Comparison of ENCODE assay signal across 24 cellular contexts in the genomic region with DNA sequence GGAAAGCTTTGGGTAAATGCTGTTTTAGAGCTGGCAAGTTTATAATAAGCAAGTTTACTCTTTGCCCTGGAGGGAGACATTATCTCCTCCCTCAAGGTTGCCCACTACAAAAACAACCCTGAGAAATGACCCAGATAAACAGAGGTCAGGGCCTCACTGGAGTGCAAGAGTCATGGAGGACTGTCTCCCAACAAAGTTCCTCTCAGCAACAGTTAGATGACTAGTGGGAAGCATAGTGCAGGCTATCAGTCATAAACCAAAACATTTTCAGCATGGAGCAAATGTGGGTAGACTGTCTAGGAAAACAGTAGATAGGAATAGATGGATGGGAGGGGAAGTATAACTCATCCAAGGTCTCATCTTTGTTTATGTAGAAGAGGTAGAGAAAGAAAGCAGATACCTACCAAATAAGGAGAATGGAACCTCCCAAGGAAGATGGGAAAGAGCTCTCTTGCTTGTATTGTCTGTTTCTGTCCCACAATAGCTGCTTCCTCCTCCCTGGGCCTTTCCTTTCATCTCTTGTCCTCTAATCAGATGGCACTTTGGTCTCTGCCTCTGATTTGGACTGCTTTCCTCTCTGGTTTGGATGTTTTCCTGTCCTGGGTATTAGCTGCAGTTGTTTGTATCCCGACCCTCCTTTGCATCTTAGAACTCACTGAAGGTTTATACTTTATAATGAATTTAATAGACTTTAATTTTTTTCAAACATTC.
"Had no signal": no experiment of that assay in that cellular context is flagged by ENCODE, and none has a peak within 500 bp of the region (broad histone marks: within the 10 kb centered on the region; RNA-seq: fewer than 3 reads in every experiment).

No MANE protein-coding gene starts in this region.

- DNase-seq: cerebellar nuclear complex; effector memory CD8-positive, alpha-beta T cell; esophagus squamous epithelium; foreskin fibroblast; glutamatergic neuron; kidney glomerular epithelial cell; mammary epithelial cell; midbrain; naive B cell; psoas muscle; retina; sigmoid colon; stimulated activated CD4-positive, alpha-beta T cell treated with anti-CD3 and anti-CD28 coated beads, Interleukin-2, amount 100 ng/mL, for 24 hours; stimulated activated CD4-positive, alpha-beta T cell treated with anti-CD3 and anti-CD28 coated beads, Interleukin-4, amount 100 ng/mL, for 4 hours; stimulated activated naive B cell treated with anti-CD40 and anti-IgM and Interleukin-4, amounts not matched to agents 10 μg/mL and 1 μg/mL and 100 μg/mL, for 72 hours; stimulated activated naive CD8-positive, alpha-beta T cell treated with anti-CD3 and anti-CD28 coated beads, Interleukin-15, amount 100 ng/mL, for 72 hours; testis; upper lobe of right lung had no signal

- H3K4me3 Mint-ChIP-seq: dendritic cell treated with granulocyte-macrophage colony-stimulating factor and Interleukin-4, amounts not matched to agents 40 ng/mL and 50 ng/mL, for 4 days; effector memory CD8-positive, alpha-beta T cell; naive B cell; nephron; stimulated activated naive B cell treated with anti-CD40 and anti-IgM and Interleukin-4, amounts not matched to agents 10 μg/mL and 1 μg/mL and 100 μg/mL, for 72 hours; stimulated activated naive CD8-positive, alpha-beta T cell treated with anti-CD3 and anti-CD28 coated beads, Interleukin-15, amount 100 ng/mL, for 72 hours had no signal

- H3K27ac ChIP-seq: esophagus squamous epithelium, gastroesophageal sphincter, neutrophil, psoas muscle, sigmoid colon, skin epidermis, testis, tibial nerve, upper lobe of right lung had no signal

- H3K27me3 Mint-ChIP-seq: dendritic cell treated with granulocyte-macrophage colony-stimulating factor and Interleukin-4, amounts not matched to agents 40 ng/mL and 50 ng/mL, for 4 days; naive B cell; stimulated activated naive B cell treated with anti-CD40 and anti-IgM and Interleukin-4, amounts not matched to agents 10 μg/mL and 1 μg/mL and 100 μg/mL, for 72 hours had no signal

- ATAC-seq: effector memory CD8-positive, alpha-beta T cell; gastroesophageal sphincter; psoas muscle; stimulated activated naive B cell treated with anti-CD40 and anti-IgM and Interleukin-4, amounts not matched to agents 10 μg/mL and 1 μg/mL and 100 μg/mL, for 72 hours; stimulated activated naive CD8-positive, alpha-beta T cell treated with anti-CD3 and anti-CD28 coated beads, Interleukin-15, amount 100 ng/mL, for 72 hours; upper lobe of right lung had no signal

- H3K27ac Mint-ChIP-seq: dendritic cell treated with granulocyte-macrophage colony-stimulating factor and Interleukin-4, amounts not matched to agents 40 ng/mL and 50 ng/mL, for 4 days; effector memory CD8-positive, alpha-beta T cell; naive B cell; nephron; stimulated activated naive B cell treated with anti-CD40 and anti-IgM and Interleukin-4, amounts not matched to agents 10 μg/mL and 1 μg/mL and 100 μg/mL, for 72 hours; stimulated activated naive CD8-positive, alpha-beta T cell treated with anti-CD3 and anti-CD28 coated beads, Interleukin-15, amount 100 ng/mL, for 72 hours had no signal

- H3K27me3 ChIP-seq: esophagus squamous epithelium, gastroesophageal sphincter, neutrophil, sigmoid colon, testis, tibial nerve, upper lobe of right lung had no signal

- H3K4me1 ChIP-seq: esophagus squamous epithelium, gastroesophageal sphincter, psoas muscle, testis, tibial nerve, upper lobe of right lung had no signal

- H3K4me1 Mint-ChIP-seq: nephron; stimulated activated naive CD8-positive, alpha-beta T cell treated with anti-CD3 and anti-CD28 coated beads, Interleukin-15, amount 100 ng/mL, for 72 hours had no signal

- H3K9me3 Mint-ChIP-seq: dendritic cell treated with granulocyte-macrophage colony-stimulating factor and Interleukin-4, amounts not matched to agents 40 ng/mL and 50 ng/mL, for 4 days; effector memory CD8-positive, alpha-beta T cell; naive B cell; stimulated activated naive B cell treated with anti-CD40 and anti-IgM and Interleukin-4, amounts not matched to agents 10 μg/mL and 1 μg/mL and 100 μg/mL, for 72 hours; stimulated activated naive CD8-positive, alpha-beta T cell treated with anti-CD3 and anti-CD28 coated beads, Interleukin-15, amount 100 ng/mL, for 72 hours had no signal

- H3K4me3 ChIP-seq: esophagus squamous epithelium, gastroesophageal sphincter, psoas muscle, sigmoid colon, skin epidermis, testis, tibial nerve, upper lobe of right lung had no signal

- H3K9me3 ChIP-seq: esophagus squamous epithelium, gastroesophageal sphincter, neutrophil, psoas muscle, sigmoid colon, testis, tibial nerve, upper lobe of right lung had no signal

- H3K36me3 Mint-ChIP-seq: stimulated activated naive B cell treated with anti-CD40 and anti-IgM and Interleukin-4, amounts not matched to agents 10 μg/mL and 1 μg/mL and 100 μg/mL, for 72 hours had no signal

- H3K36me3 ChIP-seq: esophagus squamous epithelium, gastroesophageal sphincter, neutrophil, sigmoid colon, tibial nerve, upper lobe of right lung had no signal
